Comparison of ENCODE assay signal across 19 cellular contexts in genomic region chr6:29510746-29511300, GRCh38. TPM values are rescaled to one million over a fixed set of nuclear protein-coding genes. Genes with fewer than 3 reads are reported as not detected.
DNase-seq lines count a peak whose midpoint lies in the region; ATAC-seq, FAIRE-seq and TF ChIP-seq lines count a peak whose summit lies in the region.
"Had no signal": no experiment of that assay in that cellular context is flagged by ENCODE, and none has a peak within 500 bp of the region (broad histone marks: within the 10 kb centered on the region; RNA-seq: fewer than 3 reads in every experiment).

No MANE protein-coding gene starts in this region.

- H2BK12ac ChIP-seq in H9 (ENCODE audit: insufficient read length, low read depth, low read length): no peak overlapping the region

- no peak overlapping the region for H3K4ac ChIP-seq in H9 (ENCODE audit: low read depth, low read length)

- H3K56ac ChIP-seq in H9 (ENCODE audit: insufficient read length, low read depth, low read length): no peak overlapping the region

- H3T11ph ChIP-seq in H9 (ENCODE audit: low read length): no peak overlapping the region

- no peak overlapping the region for H2AK5ac ChIP-seq in H9 (ENCODE audit: insufficient read length, low read length)

- FAIRE-seq in bronchial epithelial cell (lab: Jason Lieb, UNC) (peak; percentile 7), urothelium cell line (lab: Jason Lieb, UNC) (no peak)
- FAIRE-seq: A204.1, G401.6, GM12892, GM19239 had no signal

- no peak for ATAC-seq in left colon

- H3K27me3 Mint-ChIP-seq in H9 (ENCODE audit: low read depth) (peaks cover 2% of the 10 kb centered on the region), neural crest cell (ENCODE audit: low read depth) (peaks cover 5% of the 10 kb centered on the region)

- H2BK120ac ChIP-seq in H9 (ENCODE audit: low read depth, low read length, poor library complexity, severe bottlenecking): no peak overlapping the region

- H3K9me3 Mint-ChIP-seq in H9 (peaks cover 0 to 2% of the 10 kb centered on the region in 2 experiments; a peak in 1 of 5 replicates), neural crest cell (peaks cover 2% of the 10 kb centered on the region)
- H3K9me3 Mint-ChIP-seq: CD4-positive, alpha-beta memory T cell had no signal

- TF ChIP-seq CTCF in H9 (conservative IDR thresholded peaks at IDR 0.05): no peak
- TF ChIP-seq CTCF in bronchial epithelial cell (IDR thresholded peaks at IDR 0.05; ENCODE audit: insufficient read depth, low read length, severe bottlenecking): no peak
- no peak for TF ChIP-seq CTCF in neural crest cell (conservative IDR thresholded peaks at IDR 0.05)
- TF ChIP-seq CTCF in vagina (IDR thresholded peaks at IDR 0.05): no peak

- H2BK20ac ChIP-seq in H9 (ENCODE audit: low read depth, low read length, poor library complexity, severe bottlenecking): no peak overlapping the region

- H3K4me3 Mint-ChIP-seq in H9: no peak overlapping the region
- peak overlapping the region; percentile 13 for H3K4me3 Mint-ChIP-seq in neural crest cell
- H3K4me3 Mint-ChIP-seq: B cell; CD4-positive, alpha-beta memory T cell had no signal

- no CpG with 5 or more reads among the region's 2 CpGs for WGBS in H9 (ENCODE audit: extremely low coverage, insufficient read length, low lambda C conversion rate)

- H3K27ac ChIP-seq in H9 (ENCODE audit: insufficient read length, low read depth, low read length) (no peak overlapping the region), vagina (no peak overlapping the region)
- H3K27ac ChIP-seq: GM23248 had no signal

- H4K5ac ChIP-seq in H9 (ENCODE audit: insufficient read length, low read depth, low read length): no peak overlapping the region

- H3K9me3 ChIP-seq in H9 (ENCODE audit: control insufficient read depth, low read depth, low read length) (no peaks in the 10 kb centered on the region), vagina (no peaks in the 10 kb centered on the region)

- H3K4me1 Mint-ChIP-seq in H9 (peaks cover 4 to 13% of the 10 kb centered on the region in 2 experiments), neural crest cell (peaks cover 14% of the 10 kb centered on the region)
- H3K4me1 Mint-ChIP-seq: B cell had no signal

- H3K27me3 ChIP-seq in H9 (ENCODE audit: insufficient read depth, low read length) (no peaks in the 10 kb centered on the region), bronchial epithelial cell (ENCODE audit: control insufficient read depth, insufficient read depth, low read length) (peaks cover 3% of the 10 kb centered on the region), vagina (no peaks in the 10 kb centered on the region)

- H3K36me3 ChIP-seq in bronchial epithelial cell (ENCODE audit: control insufficient read depth, insufficient read depth, low read length) (no peaks in the 10 kb centered on the region), vagina (no peaks in the 10 kb centered on the region)

- intact Hi-C loops in vagina (cut with DNase I): no loop called here
- intact Hi-C loops in left colon (cut with DNase I, micrococcal nuclease): no loop called here

- H3K36me3 Mint-ChIP-seq in H9 (ENCODE audit: insufficient read depth in 1 of 3, low read depth in 3 of 3) (no peaks in the 10 kb centered on the region; a peak in 1 of 7 replicates), neural crest cell (ENCODE audit: low read depth) (no peaks in the 10 kb centered on the region)
- H3K36me3 Mint-ChIP-seq: CD4-positive, alpha-beta memory T cell had no signal

- no peak overlapping the region for H2AFZ ChIP-seq in H9 (ENCODE audit: low read length)
- H2AFZ ChIP-seq: GM23248 had no signal

- H3K23ac ChIP-seq in H9 (ENCODE audit: insufficient read length, low read depth, low read length): no peak overlapping the region

- no peaks in the 10 kb centered on the region for H3K4me1 ChIP-seq in H9 (ENCODE audit: insufficient read depth, low read length)
- H3K4me1 ChIP-seq in vagina: no peaks in the 10 kb centered on the region

- no peak for TF ChIP-seq POLR2A in vagina (IDR thresholded peaks at IDR 0.05)

- H3K4me3 ChIP-seq in bronchial epithelial cell (ENCODE audit: low read depth, low read length) (no peak overlapping the region), vagina (no peak overlapping the region)
- H3K4me3 ChIP-seq: GM23248 had no signal

- DNase-seq in H9 (peak; percentile 15), bronchial epithelial cell (ENCODE audit: low read depth) (no peak), neural crest cell (ENCODE audit: low read depth, low spot score) (no peak), vagina (ENCODE audit: extremely low spot score in 2 of 2) (peak; percentile 19 to 58), left colon (no peak), T1000 (lab: John Stamatoyannopoulos, UW) (no peak), urothelium cell line (ENCODE audit: low spot score) (no peak)
- DNase-seq: C1 segment of cervical spinal cord; CD4-positive, alpha-beta memory T cell; DMS79 treated with DMSO at 0.1 percent for 48 hours; GM23248; H7; IMR-90 had no signal

- no peak overlapping the region for H3K9ac ChIP-seq in H9 (ENCODE audit: extremely low read depth, insufficient read length, low read length)
- H3K9ac ChIP-seq: GM23248 had no signal

- H3K27ac Mint-ChIP-seq in H9 (peak overlapping the region in 1 of 3 experiments; percentile 25; a peak in 1 of 7 replicates), neural crest cell (ENCODE audit: unreplicated experiment) (no peak overlapping the region)
- H3K27ac Mint-ChIP-seq: B cell had no signal

- H2BK5ac ChIP-seq in H9 (ENCODE audit: insufficient read length, low read length): no peak overlapping the region

- no peak overlapping the region for H4K8ac ChIP-seq in H9 (replicated peaks; ENCODE audit: insufficient read length, low read depth, low read length)

- H2BK15ac ChIP-seq in H9 (ENCODE audit: low read depth, low read length): no peak overlapping the region

- H3K79me1 ChIP-seq in H9 (ENCODE audit: insufficient read depth, low read depth, low read length, poor library complexity, severe bottlenecking): no peaks in the 10 kb centered on the region

- no peaks in the 10 kb centered on the region for H4K20me1 ChIP-seq in H9 (ENCODE audit: control insufficient read depth, insufficient read depth, insufficient read length)

- no peak overlapping the region for H4K91ac ChIP-seq in H9 (ENCODE audit: insufficient read length, low read depth, low read length)

- no peak overlapping the region for H3K18ac ChIP-seq in H9 (ENCODE audit: insufficient read length, low read depth, low read length)

- H3K79me2 ChIP-seq in H9 (ENCODE audit: insufficient read depth, low read length): no peaks in the 10 kb centered on the region

- H3K14ac ChIP-seq in H9 (ENCODE audit: insufficient read depth, low read length): no peak overlapping the region

- no peak overlapping the region for H3K4me2 ChIP-seq in H9 (ENCODE audit: insufficient read depth, insufficient read length, low read length)

- H3K23me2 ChIP-seq in H9 (ENCODE audit: insufficient read length, low read depth, low read length, poor library complexity, severe bottlenecking): no peaks in the 10 kb centered on the region

RNA-seq across cellular contexts. Expression of gene MAS1L, which starts 23.1 kb away (rescaled TPM):
- total RNA-seq in H9 (2021) (not detected in 2 replicates), bronchial epithelial cell (not detected in 2 replicates), neural crest cell (not detected in 2 replicates), vagina (not detected), left colon (under 1 TPM in 1 of 2 donors, not detected in 1; 0.28 TPM)
- total RNA-seq: B cell; CD4-positive, alpha-beta memory T cell; GM23248; H7; HT-29; IMR-90 had no signal

RNA-seq across cellular contexts. Expression of gene UBD, which starts 48.7 kb away (rescaled TPM):
- total RNA-seq in H9 (2021): not detected in 2 replicates
- not detected in 2 replicates for total RNA-seq in bronchial epithelial cell
- not detected in 2 replicates for total RNA-seq in neural crest cell
- not detected for total RNA-seq in vagina
- 1 to 10 TPM; 2.3 to 2.7 TPM for total RNA-seq in left colon
- total RNA-seq: B cell; CD4-positive, alpha-beta memory T cell; GM23248; H7; HT-29; IMR-90 had no signal

RNA-seq across cellular contexts. Expression of gene OR2H1, which starts 53.9 kb away (rescaled TPM):
- total RNA-seq in H9 (2021) (not detected in 2 replicates), bronchial epithelial cell (not detected in 2 replicates), neural crest cell (not detected in 2 replicates), vagina (not detected), left colon (not detected)
- total RNA-seq: B cell; CD4-positive, alpha-beta memory T cell; GM23248; H7; HT-29; IMR-90 had no signal

RNA-seq across cellular contexts. Expression of gene OR11A1, which starts 54.0 kb away (rescaled TPM):
- not detected in 2 replicates for total RNA-seq in H9 (2021)
- total RNA-seq in bronchial epithelial cell: not detected in 2 replicates
- total RNA-seq in neural crest cell: not detected in 2 replicates
- total RNA-seq in vagina: not detected
- not detected for total RNA-seq in left colon
- total RNA-seq: B cell; CD4-positive, alpha-beta memory T cell; GM23248; H7; HT-29; IMR-90 had no signal

Comparison
In these comparisons a context has a peak if more than half of its experiments do, and no peak if none do; other contexts are left out.
1. DNase-seq: peak in H9 (single experiment) and vagina (2 of 2); none in bronchial epithelial cell (single experiment), neural crest cell (single experiment), left colon (0 of 2), T1000 (single experiment) and urothelium cell line (single experiment).